Comparison of ENCODE assay signal across 21 cellular contexts in the genomic region with DNA sequence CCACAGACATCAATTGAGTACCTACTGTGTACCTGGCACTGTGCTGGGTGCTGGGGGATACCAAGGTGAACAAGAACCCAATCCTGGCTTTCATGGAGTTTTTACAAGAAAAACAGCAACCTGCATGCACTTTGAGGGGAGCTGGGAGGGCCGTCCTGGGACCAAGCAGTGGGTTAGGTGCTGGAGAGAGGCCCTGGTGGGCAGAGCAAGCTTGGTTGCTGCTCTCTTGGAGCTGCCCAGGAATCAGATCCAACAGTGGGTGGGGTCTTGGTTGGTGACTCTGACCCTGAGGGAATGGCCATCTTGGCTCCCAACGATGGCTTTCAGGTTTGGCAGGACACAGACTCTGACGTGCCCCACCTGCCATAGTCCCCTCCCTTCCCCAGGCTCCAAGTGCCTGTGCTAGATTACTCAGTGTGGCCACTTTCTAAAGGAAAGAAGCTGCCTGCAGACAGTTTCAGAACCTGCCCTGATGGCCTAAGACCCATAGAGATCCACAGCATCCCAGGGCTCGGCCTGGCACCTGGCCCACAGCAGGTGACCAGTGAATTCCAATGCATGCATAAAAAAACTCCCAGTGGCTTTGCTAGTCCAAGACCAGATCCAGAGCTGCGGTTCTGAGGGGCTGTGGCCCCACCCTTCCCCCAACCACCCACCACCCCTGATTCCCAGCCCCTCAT.
DNase-seq lines count a peak whose midpoint lies in the region; ATAC-seq, FAIRE-seq and TF ChIP-seq lines count a peak whose summit lies in the region.
"Had no signal": no experiment of that assay in that cellular context is flagged by ENCODE, and none has a peak within 500 bp of the region (broad histone marks: within the 10 kb centered on the region; RNA-seq: fewer than 3 reads in every experiment).

No MANE protein-coding gene starts in this region.

- H2BK12ac ChIP-seq in H1 (ENCODE audit: low read depth, low read length), result no peak overlapping the region

- H3K79me1 ChIP-seq in H1 (ENCODE audit: low read depth, low read length), result no peaks in the 10 kb centered on the region

- CTCF ChIA-PET in H1 (lab: Charles Lee; ENCODE audit: partially characterized antibody), result interaction anchor here (0.9 to 16.5 kb wide), 10 partner anchors 7 to 221 kb away, joined by 3 to 272 read pairs (median 6); a partner anchor contains a TSS

- no peaks in the 10 kb centered on the region for H3K9me3 Mint-ChIP-seq in stimulated activated effector memory CD8-positive, alpha-beta T cell treated with anti-CD3 and anti-CD28 coated beads, Interleukin-12 subunit alpha, Interleukin-12 subunit beta, amount 100 ng/mL, for 72 hours
- H3K9me3 Mint-ChIP-seq in chondrocyte (ENCODE audit: low read depth), result no peaks in the 10 kb centered on the region
- H3K9me3 Mint-ChIP-seq: CD4-positive, CD25-positive, alpha-beta regulatory T cell; CD8-positive, alpha-beta memory T cell had no signal

- peak overlapping the region; percentile 13 for H3K27ac Mint-ChIP-seq in stimulated activated effector memory CD8-positive, alpha-beta T cell treated with anti-CD3 and anti-CD28 coated beads, Interleukin-12 subunit alpha, Interleukin-12 subunit beta, amount 100 ng/mL, for 72 hours
- H3K27ac Mint-ChIP-seq in T-helper 17 cell (no peak overlapping the region), chondrocyte (ENCODE audit: unreplicated experiment) (no peak overlapping the region)

- TF ChIP-seq EP300 in H1 (IDR thresholded peaks at IDR 0.05; ENCODE audit: borderline replicate concordance in 1 of 2, low read depth in 2 of 2, low read length in 2 of 2) (no peak), sigmoid colon (IDR thresholded peaks at IDR 0.05) (no peak)

- H2AK5ac ChIP-seq in H1 (ENCODE audit: low read depth, low read length), result no peak overlapping the region

- WGBS in H1 (ENCODE audit: extremely low coverage in 1 of 2, insufficient coverage in 1 of 2, insufficient read length in 1 of 2, insufficient replicate concordance in 2 of 2, low coverage in 1 of 2, low lambda C conversion rate in 2 of 2, missing lambda C conversion rate in 1 of 2), 2 experiments, result 87% methylated on average over 5 of the region's 5 CpGs; no CpG with 5 or more reads in 1 of the 2 experiments
- 64 to 85% methylated on average over 5 of the region's 5 CpGs for WGBS in sigmoid colon, 2 donors

- DNase-seq in left ventricle myocardium inferior (no peak), cardiac septum (ENCODE audit: low spot score) (no peak), H1 (ENCODE audit: low read depth in 1 of 2, low spot score in 2 of 2) (no peak), left lung (peak in 1 of 2 donors; percentile 23), sigmoid colon (no peak), T-helper 17 cell (no peak), chondrocyte (ENCODE audit: low spot score) (no peak)
- DNase-seq in stimulated activated effector memory CD8-positive, alpha-beta T cell treated with anti-CD3 and anti-CD28 coated beads, Interleukin-12 subunit alpha, Interleukin-12 subunit beta, amount 100 ng/mL, for 72 hours (ENCODE audit: low spot score in 2 of 2), result no peak
- DNase-seq: BE2C; C1 segment of cervical spinal cord; CD4-positive, CD25-positive, alpha-beta regulatory T cell; CD8-positive, alpha-beta memory T cell; COR-L47; DMS 273 treated with DMSO at 0.1 percent for 48 hours; GM23248; HCEC 1CT; IMR-90 had no signal

- no peak for TF ChIP-seq CTCF in left ventricle myocardium inferior (IDR thresholded peaks at IDR 0.05; ENCODE audit: borderline replicate concordance)
- TF ChIP-seq CTCF in H1 (IDR thresholded peaks at IDR 0.05; ENCODE audit: control extremely low read depth in 1 of 3, insufficient read depth in 1 of 3, low read depth in 1 of 3, low read length in 3 of 3), result no peak
- TF ChIP-seq CTCF in left lung (IDR thresholded peaks at IDR 0.05), result no peak
- TF ChIP-seq CTCF in sigmoid colon (IDR thresholded peaks at IDR 0.05), result no peak
- no peak for TF ChIP-seq CTCF in chondrocyte (IDR thresholded peaks at IDR 0.05)

- H3K79me2 ChIP-seq in H1 (ENCODE audit: control insufficient read depth in 1 of 2, insufficient read depth in 2 of 2, low read length in 2 of 2), result no peaks in the 10 kb centered on the region

- peaks cover 63% of the 10 kb centered on the region for H3K36me3 ChIP-seq in left ventricle myocardium inferior
- H3K36me3 ChIP-seq in H1 (ENCODE audit: control insufficient read depth in 2 of 4, insufficient read depth in 4 of 4, low read length in 3 of 4), result no peaks in the 10 kb centered on the region; a peak in 1 of 8 replicates
- H3K36me3 ChIP-seq in left lung, result peaks cover 0 to 31% of the 10 kb centered on the region in 2 donors
- H3K36me3 ChIP-seq in sigmoid colon, result peaks cover 0 to 53% (median 22%) of the 10 kb centered on the region in 4 donors

- H2AFZ ChIP-seq in H1 (ENCODE audit: low read length), result no peak overlapping the region
- H2AFZ ChIP-seq: GM23248 had no signal

- H4K5ac ChIP-seq in H1 (ENCODE audit: insufficient read length, low read depth, low read length), result no peak overlapping the region

- peaks cover 4% of the 10 kb centered on the region; the same call in 1 of the 2 replicates for H3K23me2 ChIP-seq in H1 (ENCODE audit: low read depth, low read length)

- H3K18ac ChIP-seq in H1 (ENCODE audit: extremely low read depth, low read length), result 0 out of 2 replicates have a peak overlapping the region, but pooled peaks have one; percentile 19

- no peak overlapping the region for H3K4ac ChIP-seq in H1 (replicated peaks; ENCODE audit: insufficient read length, low read depth, low read length)

- peaks cover 28% of the 10 kb centered on the region for H3K4me1 ChIP-seq in left ventricle myocardium inferior
- peaks cover 0 to 11% (median 7%) of the 10 kb centered on the region in 4 experiments; a peak in 6 of 7 replicates for H3K4me1 ChIP-seq in H1 (replicated peaks in 1 of 4; ENCODE audit: control insufficient read depth in 3 of 4, insufficient read depth in 4 of 4, low read length in 3 of 4)
- no peaks in the 10 kb centered on the region for H3K4me1 ChIP-seq in left lung
- peaks cover 0 to 6% (median 2%) of the 10 kb centered on the region in 4 donors for H3K4me1 ChIP-seq in sigmoid colon

- H2BK20ac ChIP-seq in H1 (ENCODE audit: low read length), result no peak overlapping the region

- intact Hi-C loops in left ventricle myocardium inferior (cut with micrococcal nuclease), result no loop called here
- intact Hi-C loops in cardiac septum (cut with DNase I), result no loop called here
- intact Hi-C loops in left lung (cut with DNase I), result no loop called here
- intact Hi-C loops in sigmoid colon (cut with DNase I), result no loop called here

- no peak overlapping the region for H3K4me3 Mint-ChIP-seq in stimulated activated effector memory CD8-positive, alpha-beta T cell treated with anti-CD3 and anti-CD28 coated beads, Interleukin-12 subunit alpha, Interleukin-12 subunit beta, amount 100 ng/mL, for 72 hours
- H3K4me3 Mint-ChIP-seq in T-helper 17 cell (no peak overlapping the region), chondrocyte (ENCODE audit: unreplicated experiment) (no peak overlapping the region)
- H3K4me3 Mint-ChIP-seq: CD4-positive, CD25-positive, alpha-beta regulatory T cell; CD8-positive, alpha-beta memory T cell had no signal

- H3K36me3 Mint-ChIP-seq in stimulated activated effector memory CD8-positive, alpha-beta T cell treated with anti-CD3 and anti-CD28 coated beads, Interleukin-12 subunit alpha, Interleukin-12 subunit beta, amount 100 ng/mL, for 72 hours, result peaks cover 11% of the 10 kb centered on the region
- peaks cover 2% of the 10 kb centered on the region for H3K36me3 Mint-ChIP-seq in T-helper 17 cell (ENCODE audit: low read depth)
- H3K36me3 Mint-ChIP-seq in chondrocyte (ENCODE audit: low read depth), result peaks cover 6% of the 10 kb centered on the region

- no peaks in the 10 kb centered on the region for H3K27me3 Mint-ChIP-seq in T-helper 17 cell
- no peaks in the 10 kb centered on the region for H3K27me3 Mint-ChIP-seq in chondrocyte (ENCODE audit: low read depth)
- H3K27me3 Mint-ChIP-seq: CD4-positive, CD25-positive, alpha-beta regulatory T cell; CD8-positive, alpha-beta memory T cell had no signal

- H3K27me3 ChIP-seq in left ventricle myocardium inferior (ENCODE audit: low read depth), result no peaks in the 10 kb centered on the region
- no peaks in the 10 kb centered on the region for H3K27me3 ChIP-seq in H1 (replicated peaks in 1 of 4; ENCODE audit: control insufficient read depth in 3 of 4, extremely low read depth in 1 of 4, insufficient read depth in 3 of 4, low read length in 3 of 4)
- no peaks in the 10 kb centered on the region for H3K27me3 ChIP-seq in left lung
- no peaks in the 10 kb centered on the region for H3K27me3 ChIP-seq in sigmoid colon
- H3K27me3 ChIP-seq: BE2C had no signal

- H3K14ac ChIP-seq in H1 (ENCODE audit: insufficient read length), result no peak overlapping the region

- no peaks in the 10 kb centered on the region for H3K9me3 ChIP-seq in left ventricle myocardium inferior (replicated peaks)
- no peaks in the 10 kb centered on the region for H3K9me3 ChIP-seq in H1 (ENCODE audit: insufficient read depth in 2 of 2, low read depth in 1 of 2, low read length in 1 of 2)
- H3K9me3 ChIP-seq in left lung, result no peaks in the 10 kb centered on the region
- H3K9me3 ChIP-seq in sigmoid colon, result no peaks in the 10 kb centered on the region
- no peaks in the 10 kb centered on the region for H3K9me3 ChIP-seq in T-helper 17 cell (ENCODE audit: control insufficient read depth, low read length, poor library complexity, severe bottlenecking)
- H3K9me3 ChIP-seq: BE2C had no signal

- H2BK5ac ChIP-seq in H1 (ENCODE audit: low read depth, low read length), result no peak overlapping the region

- H3K27ac ChIP-seq in left ventricle myocardium inferior (replicated peaks), result peak overlapping the region; percentile 9
- no peak overlapping the region for H3K27ac ChIP-seq in H1 (ENCODE audit: low read depth, low read length)
- no peak overlapping the region for H3K27ac ChIP-seq in left lung
- no peak overlapping the region for H3K27ac ChIP-seq in sigmoid colon
- H3K27ac ChIP-seq: GM23248 had no signal

- H3K4me2 ChIP-seq in H1 (ENCODE audit: insufficient read depth in 1 of 2, low read depth in 2 of 2, low read length in 2 of 2), result no peak overlapping the region

- H4K91ac ChIP-seq in H1 (replicated peaks; ENCODE audit: insufficient read length, low read length), result no peak overlapping the region

- H4K8ac ChIP-seq in H1 (ENCODE audit: extremely low read depth, insufficient read depth, low read length), result peak overlapping the region; percentile 36; the same call in 1 of the 2 replicates

- H3K4me3 ChIP-seq in left ventricle myocardium inferior (no peak overlapping the region), H1 (ENCODE audit: extremely low read depth in 1 of 4, insufficient read depth in 2 of 4, low read depth in 3 of 4, low read length in 4 of 4) (no peak overlapping the region), left lung (no peak overlapping the region), sigmoid colon (no peak overlapping the region)
- H3K4me3 ChIP-seq: GM23248 had no signal

- no peak for FAIRE-seq in H1 (lab: Jason Lieb, UNC)
- FAIRE-seq: G401.6, GM12891, H54, HTR-8/SVneo had no signal

- POLR2A ChIA-PET in H1 (lab: Charles Lee; ENCODE audit: partially characterized antibody), result no interaction called here

- peaks cover 0 to 9% of the 10 kb centered on the region in 2 experiments for H4K20me1 ChIP-seq in H1 (replicated peaks in 1 of 2; ENCODE audit: control insufficient read depth in 1 of 2, insufficient read depth in 2 of 2, low read length in 2 of 2)

- no peak overlapping the region for H3K23ac ChIP-seq in H1 (ENCODE audit: insufficient read length)

- H3K56ac ChIP-seq in H1 (replicated peaks; ENCODE audit: insufficient read length, low read depth, low read length), result no peak overlapping the region

- TF ChIP-seq POLR2A in H1 (IDR thresholded peaks at IDR 0.05; ENCODE audit: control extremely low read depth in 1 of 2, low read depth in 2 of 2, low read length in 2 of 2) (no peak), sigmoid colon (IDR thresholded peaks at IDR 0.05) (no peak)

- no peak overlapping the region for H2BK15ac ChIP-seq in H1 (ENCODE audit: low read length)

- no peak for TF ChIP-seq RAD21 in H1 (IDR thresholded peaks at IDR 0.05 in 1 of 2, conservative IDR thresholded peaks at IDR 0.05 in 1 of 2; ENCODE audit: low read depth in 2 of 2, low read length in 2 of 2)

- no peaks in the 10 kb centered on the region for H3K4me1 Mint-ChIP-seq in stimulated activated effector memory CD8-positive, alpha-beta T cell treated with anti-CD3 and anti-CD28 coated beads, Interleukin-12 subunit alpha, Interleukin-12 subunit beta, amount 100 ng/mL, for 72 hours
- H3K4me1 Mint-ChIP-seq in T-helper 17 cell (no peaks in the 10 kb centered on the region), chondrocyte (ENCODE audit: low read depth) (peaks cover 25% of the 10 kb centered on the region)

- no peak overlapping the region for H2BK120ac ChIP-seq in H1 (replicated peaks; ENCODE audit: low read depth, low read length)

- H3K9ac ChIP-seq in H1 (replicated peaks in 1 of 4; ENCODE audit: extremely low read depth in 1 of 4, low read depth in 3 of 4, low read length in 3 of 4), result no peak overlapping the region; a peak in 1 of 7 replicates
- H3K9ac ChIP-seq: GM23248 had no signal

- ATAC-seq in left lung (peak; percentile 26), T-helper 17 cell (no peak)
- ATAC-seq in stimulated activated effector memory CD8-positive, alpha-beta T cell treated with anti-CD3 and anti-CD28 coated beads, Interleukin-12 subunit alpha, Interleukin-12 subunit beta, amount 100 ng/mL, for 72 hours, result no peak
